In genomic region chr21:31298618-31299269, GRCh38 we compare ENCODE assay signal across 21 cellular contexts. TPM values are rescaled to one million over a fixed set of nuclear protein-coding genes. Genes with fewer than 3 reads are reported as not detected.
DNase-seq lines count a peak whose midpoint lies in the region; ATAC-seq and TF ChIP-seq lines count a peak whose summit lies in the region.
"Had no signal": no experiment of that assay in that cellular context is flagged by ENCODE, and none has a peak within 500 bp of the region (broad histone marks: within the 10 kb centered on the region; RNA-seq: fewer than 3 reads in every experiment).

No MANE protein-coding gene starts in this region.

- H3K36me3 ChIP-seq in SJCRH30 = no peaks in the 10 kb centered on the region
- H3K36me3 ChIP-seq: gastrocnemius medialis, thoracic aorta, WERI-Rb-1 had no signal

- no peaks in the 10 kb centered on the region for H3K9me3 Mint-ChIP-seq in activated CD4-positive, alpha-beta T cell treated with anti-CD3 and anti-CD28 coated beads for 36 hours (ENCODE audit: low read depth)
- H3K9me3 Mint-ChIP-seq: activated naive CD4-positive, alpha-beta T cell treated with anti-CD3 and anti-CD28 coated beads, Interleukin-2, amount 10 ng/mL, durations not matched to agents 7 days and 5 days; natural killer cell treated with Interleukin-12 subunit alpha and Interleukin-12 subunit beta and Interleukin-15 and Interleukin-18, amount 100 ng/mL, for 72 hours; T-cell had no signal

- DNase-seq in activated CD4-positive, alpha-beta T cell treated with anti-CD3 and anti-CD28 coated beads for 36 hours = no peak
- DNase-seq in activated CD4-positive, alpha-beta T cell treated with anti-CD3 and anti-CD28 coated beads for 48 hours = no peak
- DNase-seq in NCI-H460 (ENCODE audit: extremely low read depth, low read depth) (peak; percentile 13), fibroblast of the aortic adventitia (ENCODE audit: low read depth) (peak; percentile 18), stromal cell of bone marrow (ENCODE audit: low read depth) (peak; percentile 18), SKM-1 treated with dmso at 0.1 percent for 144 hours (lab: John Stamatoyannopoulos, UW; ENCODE audit: unreplicated experiment) (no peak), middle frontal gyrus (ENCODE audit: extremely low spot score, low spot score) (no peak), SJCRH30 (no peak)
- DNase-seq: activated CD8-positive, alpha-beta memory T cell treated with anti-CD3 and anti-CD28 coated beads, Interleukin-2, amount 50 U/mL, for 4 hours; activated naive CD4-positive, alpha-beta T cell treated with anti-CD3 and anti-CD28 coated beads, Interleukin-2, amount 10 ng/mL, durations not matched to agents 7 days and 5 days; gastrocnemius medialis; HCEC 1CT; NCI-H1092; NCI-H774; retina; T-cell; WERI-Rb-1 had no signal

- no peak overlapping the region for H3K4me3 Mint-ChIP-seq in activated CD4-positive, alpha-beta T cell treated with anti-CD3 and anti-CD28 coated beads for 36 hours
- H3K4me3 Mint-ChIP-seq: activated naive CD4-positive, alpha-beta T cell treated with anti-CD3 and anti-CD28 coated beads, Interleukin-2, amount 10 ng/mL, durations not matched to agents 7 days and 5 days; natural killer cell treated with Interleukin-12 subunit alpha and Interleukin-12 subunit beta and Interleukin-15 and Interleukin-18, amount 100 ng/mL, for 72 hours; T-cell had no signal

- H3K27ac Mint-ChIP-seq in activated CD4-positive, alpha-beta T cell treated with anti-CD3 and anti-CD28 coated beads for 36 hours = peak overlapping the region; percentile 51
- H3K27ac Mint-ChIP-seq: activated naive CD4-positive, alpha-beta T cell treated with anti-CD3 and anti-CD28 coated beads, Interleukin-2, amount 10 ng/mL, durations not matched to agents 7 days and 5 days; natural killer cell treated with Interleukin-12 subunit alpha and Interleukin-12 subunit beta and Interleukin-15 and Interleukin-18, amount 100 ng/mL, for 72 hours; T-cell had no signal

- H3K4me1 ChIP-seq in SJCRH30 = no peaks in the 10 kb centered on the region
- H3K4me1 ChIP-seq: BLaER1, gastrocnemius medialis had no signal

- H3K27ac ChIP-seq in SJCRH30 = no peak overlapping the region
- H3K27ac ChIP-seq: 22Rv1, BLaER1, gastrocnemius medialis, thoracic aorta, WERI-Rb-1 had no signal

- CTCF ChIA-PET in activated CD4-positive, alpha-beta T cell treated with anti-CD3 and anti-CD28 coated beads for 36 hours (lab: Charles Lee) = no interaction called here

- H3K4me3 ChIP-seq in fibroblast of the aortic adventitia (ENCODE audit: low read depth, low read length) (no peak overlapping the region), SJCRH30 (no peak overlapping the region)
- H3K4me3 ChIP-seq: BLaER1, gastrocnemius medialis, thoracic aorta had no signal

- POLR2A ChIA-PET in activated CD4-positive, alpha-beta T cell treated with anti-CD3 and anti-CD28 coated beads for 36 hours (lab: Charles Lee) = no interaction called here

- H3K9me3 ChIP-seq in SJCRH30 (replicated peaks) = no peaks in the 10 kb centered on the region
- H3K9me3 ChIP-seq: gastrocnemius medialis, thoracic aorta had no signal

- intact Hi-C loops in activated CD4-positive, alpha-beta T cell treated with anti-CD3 and anti-CD28 coated beads for 36 hours (cut with DNase I, micrococcal nuclease) = no loop called here

- no peak for TF ChIP-seq CTCF in fibroblast of the aortic adventitia (IDR thresholded peaks at IDR 0.05; ENCODE audit: insufficient read depth, low read length)

- ATAC-seq in activated CD4-positive, alpha-beta T cell treated with anti-CD3 and anti-CD28 coated beads for 36 hours = no peak
- ATAC-seq: gastrocnemius medialis; natural killer cell treated with Interleukin-12 subunit alpha and Interleukin-12 subunit beta and Interleukin-15 and Interleukin-18, amount 100 ng/mL, for 72 hours; T-cell had no signal

- H3K4me1 Mint-ChIP-seq in activated CD4-positive, alpha-beta T cell treated with anti-CD3 and anti-CD28 coated beads for 36 hours = peaks cover 47% of the 10 kb centered on the region

- peaks cover 7% of the 10 kb centered on the region for H3K36me3 Mint-ChIP-seq in activated CD4-positive, alpha-beta T cell treated with anti-CD3 and anti-CD28 coated beads for 36 hours (ENCODE audit: low read depth)
- H3K36me3 Mint-ChIP-seq: activated naive CD4-positive, alpha-beta T cell treated with anti-CD3 and anti-CD28 coated beads, Interleukin-2, amount 10 ng/mL, durations not matched to agents 7 days and 5 days; natural killer cell treated with Interleukin-12 subunit alpha and Interleukin-12 subunit beta and Interleukin-15 and Interleukin-18, amount 100 ng/mL, for 72 hours; T-cell had no signal

- H3K27me3 ChIP-seq in SJCRH30 = no peaks in the 10 kb centered on the region
- H3K27me3 ChIP-seq: BLaER1, gastrocnemius medialis had no signal

- H3K27me3 Mint-ChIP-seq in activated CD4-positive, alpha-beta T cell treated with anti-CD3 and anti-CD28 coated beads for 36 hours = no peaks in the 10 kb centered on the region
- H3K27me3 Mint-ChIP-seq: activated naive CD4-positive, alpha-beta T cell treated with anti-CD3 and anti-CD28 coated beads, Interleukin-2, amount 10 ng/mL, durations not matched to agents 7 days and 5 days; natural killer cell treated with Interleukin-12 subunit alpha and Interleukin-12 subunit beta and Interleukin-15 and Interleukin-18, amount 100 ng/mL, for 72 hours; T-cell had no signal

RNA-seq across cellular contexts. Expression of gene TIAM1, which starts 45.3 kb away (rescaled TPM):
- 10 to 100 TPM; 60.7 to 72.6 TPM for total RNA-seq in activated CD4-positive, alpha-beta T cell treated with anti-CD3 and anti-CD28 coated beads for 36 hours
- 1.1 and 2.7 TPM in 2 replicates for total RNA-seq in NCI-H460 (2014; rRNA removed; shearing (Covaris generic))
- 1.2 and 1.9 TPM in 2 replicates for polyA plus RNA-seq in NCI-H460 (2014; cell fraction: nucleus; rRNA removed)
- 7.8 and 15.1 TPM in 2 replicates for total RNA-seq in fibroblast of the aortic adventitia (ENCODE audit: low replicate concordance)
- total RNA-seq in SJCRH30 (2014; rRNA removed; shearing (Covaris generic)) = 6.0 and 9.5 TPM in 2 replicates

Comparison
In these comparisons a context has a peak if more than half of its experiments do, and no peak if none do; other contexts are left out.
1. DNase-seq: peak in NCI-H460 (single experiment), fibroblast of the aortic adventitia (single experiment) and stromal cell of bone marrow (single experiment); none in activated CD4-positive, alpha-beta T cell treated with anti-CD3 and anti-CD28 coated beads for 36 hours (single experiment), activated CD4-positive, alpha-beta T cell treated with anti-CD3 and anti-CD28 coated beads for 48 hours (single experiment), SKM-1 treated with dmso at 0.1 percent for 144 hours (single experiment), middle frontal gyrus (single experiment) and SJCRH30 (0 of 2).